ENCODE assay signal across 8 cellular contexts in the genomic region with DNA sequence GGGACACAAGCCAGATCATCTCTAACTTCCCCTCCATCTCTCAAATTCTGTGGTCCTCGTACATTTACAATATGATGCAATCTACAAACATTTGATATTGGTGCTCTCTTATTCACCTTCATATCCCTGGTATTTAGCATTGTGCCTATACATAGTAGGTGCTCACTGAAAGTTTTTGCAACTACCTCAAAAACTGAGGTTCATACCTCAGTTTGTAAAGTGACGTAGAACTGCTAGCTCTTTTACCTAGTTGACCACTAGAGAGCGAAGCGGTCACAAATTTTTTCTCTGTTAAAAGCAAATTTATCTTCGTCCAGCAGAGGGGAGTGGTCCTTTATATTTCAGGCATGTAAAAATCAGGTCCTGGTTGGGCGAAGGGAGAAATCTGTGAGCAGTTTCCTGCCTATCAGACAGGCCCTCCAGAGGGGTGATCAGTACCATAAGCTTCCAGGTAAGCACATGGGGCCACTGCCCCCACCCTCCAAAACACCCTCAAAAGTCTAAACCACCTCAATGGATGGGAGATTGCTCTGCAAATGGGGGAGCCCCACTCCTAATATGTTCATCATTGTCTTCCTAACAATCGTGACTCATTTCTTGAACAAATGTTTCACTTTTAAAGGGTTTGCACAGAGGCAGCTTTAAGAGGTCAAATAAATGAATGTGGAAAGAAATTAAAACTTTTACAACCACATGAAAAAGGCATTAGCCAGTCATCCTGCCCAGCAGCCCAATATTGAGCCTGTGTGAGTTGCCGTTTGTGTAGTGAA. TPM values are rescaled to one million over a fixed set of nuclear protein-coding genes. Genes with fewer than 3 reads are reported as not detected.
DNase-seq lines count a peak whose midpoint lies in the region; ATAC-seq and TF ChIP-seq lines count a peak whose summit lies in the region.

No MANE protein-coding gene starts in this region.

- peaks cover 0 to 5% of the 10 kb centered on the region in 2 donors for H3K27me3 Mint-ChIP-seq in T-cell

- CTCF ChIA-PET in A673 (lab: Charles Lee), result interaction anchor here (0.5 to 1.7 kb wide), 11 partner anchors 11 to 336 kb away, joined by 3 to 23 read pairs (median 5); partner anchors contain the start of genes HLCS and RIPPLY3
- CTCF ChIA-PET in GM10248 (lab: Yijun Ruan, JAX), result interaction anchor here (0.6 to 5.1 kb wide), 24 partner anchors 10 to 643 kb away, joined by 3 to 74 read pairs (median 5); partner anchors contain the start of genes HLCS and RIPPLY3
- CTCF ChIA-PET in T-cell (lab: Charles Lee), result interaction anchor here (1.0 to 1.5 kb wide), 5 partner anchors 10 to 33 kb away, joined by 3 to 6 read pairs (median 5); no protein-coding TSS in a partner anchor

- no peaks in the 10 kb centered on the region for H3K36me3 Mint-ChIP-seq in T-cell

- H3K4me3 ChIP-seq in A673 (ENCODE audit: low read depth, low read length, poor library complexity, severe bottlenecking) (no peak overlapping the region), HFF-Myc (replicated peaks; ENCODE audit: low read depth, low read length) (peak overlapping the region; percentile 2; the same call in 1 of the 2 replicates), dorsolateral prefrontal cortex (peak overlapping the region in 3 of 59 donors; percentile 1 to 11 (median 9))

- H3K27ac ChIP-seq in A673 (ENCODE audit: low read depth, low read length, poor library complexity, severe bottlenecking), result no peak overlapping the region
- H3K27ac ChIP-seq in dorsolateral prefrontal cortex, result no peak overlapping the region

- POLR2A ChIA-PET in A673 (lab: Charles Lee; ENCODE audit: low non-redundant PET), result no interaction called here
- POLR2A ChIA-PET in GM10248 (lab: Yijun Ruan, JAX), result no interaction called here
- POLR2A ChIA-PET in T-cell (lab: Charles Lee), result interaction anchor here in 1 of 2 donors (1.2 kb wide), 1 partner anchor 10 kb away, joined by 3 read pairs; the partner anchor contains the start of gene HLCS

- H3K4me3 Mint-ChIP-seq in T-cell, result no peak overlapping the region

- ATAC-seq in T-cell (replicated peaks in 1 of 4) (peak; percentile 54 to 67 (median 58)), HG02623 (IDR thresholded peaks at IDR 0.05; ENCODE audit: unreplicated experiment) (no peak)

- H3K27ac Mint-ChIP-seq in T-cell, result peak overlapping the region; percentile 31 to 52

- no TSS peak for BruUV-seq in A673 (replicated peaks; lab: Mats Ljungman, UMichigan)

- peaks cover 6% of the 10 kb centered on the region for H3K4me1 ChIP-seq in A673 (ENCODE audit: insufficient read depth, low read length, poor library complexity, severe bottlenecking)

- H3K36me3 ChIP-seq in A673 (ENCODE audit: insufficient read depth, low read length, poor library complexity, severe bottlenecking), result no peaks in the 10 kb centered on the region

- H3K9me3 Mint-ChIP-seq in T-cell, result no peaks in the 10 kb centered on the region

- TF ChIP-seq CTCF in A673 (conservative IDR thresholded peaks at IDR 0.05; ENCODE audit: low read depth, low read length), result peak; percentile 95
- TF ChIP-seq CTCF in GM10248 (IDR thresholded peaks at IDR 0.05; ENCODE audit: control extremely low read depth, extremely low read depth, low read depth, missing control alignments), result peak; percentile 75
- peak; percentile 74 for TF ChIP-seq CTCF in HFF-Myc (IDR thresholded peaks at IDR 0.05; ENCODE audit: low read depth, low read length, missing control alignments)
- peak; percentile 36 to 78 (median 61) for TF ChIP-seq CTCF in dorsolateral prefrontal cortex (IDR thresholded peaks at IDR 0.05 in 54 of 56, conservative IDR thresholded peaks at IDR 0.05 in 2 of 56; ENCODE audit: low read depth in 1 of 56, partially characterized antibody in 56 of 56)

- no peaks in the 10 kb centered on the region for H3K9me3 ChIP-seq in A673 (ENCODE audit: low read depth, low read length, poor library complexity, severe bottlenecking)

- H3K27me3 ChIP-seq in A673 (replicated peaks; ENCODE audit: insufficient read depth, low read depth, low read length, poor library complexity) (no peaks in the 10 kb centered on the region), dorsolateral prefrontal cortex (peaks cover 0 to 2% (median 0%) of the 10 kb centered on the region in 45 donors)

- peaks cover 10 to 27% (median 20%) of the 10 kb centered on the region in 3 donors for H3K4me1 Mint-ChIP-seq in T-cell

- DNase-seq in A673 (ENCODE audit: low spot score) (peak; percentile 90), GM10248 (ENCODE audit: extremely low spot score) (peak; percentile 59), HFF-Myc (ENCODE audit: extremely low read depth, low read depth) (peak; percentile 73), NCI-H146 (lab: John Stamatoyannopoulos, UW) (peak; percentile 63), T-cell (peak in 7 of 34 experiments; percentile 5 to 47 (median 22)), dorsolateral prefrontal cortex (no peak), mucosa of gallbladder (ENCODE audit: low spot score) (peak; percentile 12)

- intact Hi-C loops in A673 (cut with micrococcal nuclease; ENCODE audit: unreplicated experiment), result loop anchor here (2.0 to 5.0 kb wide), 2 partner anchors 110 to 336 kb away; no protein-coding TSS in a partner anchor
- intact Hi-C loops in dorsolateral prefrontal cortex (cut with DNase I), result no loop called here

RNA-seq across cellular contexts. Expression of gene HLCS, which starts 10.6 kb away (rescaled TPM):
- 15.3 and 21.1 TPM in 2 replicates for total RNA-seq in A673 (2021)
- total RNA-seq in T-cell, result 10 to 100 TPM; 13.0 to 15.6 (median 13.8) TPM
- total RNA-seq in dorsolateral prefrontal cortex, result 10 to 100 TPM; 18.7 to 38.4 (median 25.9) TPM
- total RNA-seq in mucosa of gallbladder, result 15.5 TPM

RNA-seq across cellular contexts. Expression of gene RIPPLY3, which starts 29.4 kb away (rescaled TPM):
- total RNA-seq in A673 (2021) (5.0 and 6.2 TPM in 2 replicates), T-cell (not detected), dorsolateral prefrontal cortex (under 1 TPM in 5 of 120 experiments, not detected in 115; 0.24 to 0.38 (median 0.25) TPM), mucosa of gallbladder (0.20 TPM)

Comparison
In these comparisons a context has a peak if more than half of its experiments do, and no peak if none do; other contexts are left out.
1. DNase-seq: peak in A673 (single experiment), GM10248 (single experiment), HFF-Myc (single experiment), NCI-H146 (single experiment) and mucosa of gallbladder (single experiment); none in dorsolateral prefrontal cortex (0 of 10).
2. Peak in every context shown above with its lines, with median percentiles within 50 percentile points of each other: CTCF ChIP-seq.